Comparison of ENCODE assay signal across 17 cellular contexts in the genomic region with DNA sequence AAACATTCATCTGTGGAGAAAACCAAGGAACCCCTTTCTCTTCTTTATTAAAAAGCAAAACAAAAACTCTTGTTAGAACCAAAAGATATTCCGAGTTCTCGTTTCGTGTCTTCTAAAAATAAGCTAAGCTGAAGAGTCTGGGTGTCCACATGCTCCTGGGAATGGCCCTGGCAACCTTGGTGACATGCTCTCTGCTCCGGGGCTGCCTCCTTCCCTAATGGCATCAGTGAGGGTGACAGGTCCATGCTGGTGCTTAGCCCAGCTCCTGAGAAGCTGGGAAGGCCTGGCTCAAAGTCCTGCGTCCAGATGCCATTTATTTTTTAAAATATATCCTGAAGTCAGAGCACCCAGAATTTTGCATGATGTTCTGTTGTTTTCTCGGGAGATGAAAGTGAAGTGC.
"Had no signal": no experiment of that assay in that cellular context is flagged by ENCODE, and none has a peak within 500 bp of the region (broad histone marks: within the 10 kb centered on the region; RNA-seq: fewer than 3 reads in every experiment).

No MANE protein-coding gene starts in this region.

- DNase-seq: activated B cell treated with CpG ODN at 0.5 μM for 24 hours; activated CD4-positive, alpha-beta memory T cell treated with anti-CD3 and anti-CD28 coated beads, Interleukin-2, amount 10 ng/mL, durations not matched to agents 7 days and 5 days; activated CD4-positive, alpha-beta T cell treated with anti-CD3 and anti-CD28 coated beads for 4 hours; activated naive CD4-positive, alpha-beta T cell treated with anti-CD3 and anti-CD28 coated beads for 36 hours; activated T-cell treated with anti-CD3 and anti-CD28 coated beads, Interleukin-2, amount 50 U/mL, for 1 hour; cortex of kidney; effector CD4-positive, alpha-beta T cell; gastrocnemius medialis; immature natural killer cell; nephron progenitor cell; stimulated activated CD4-positive, alpha-beta T cell treated with anti-CD3 and anti-CD28 coated beads, Interleukin-12 subunit alpha, Interleukin-12 subunit beta, amount 100 ng/mL, for 4 hours; stimulated activated CD4-positive, alpha-beta T cell treated with anti-CD3 and anti-CD28 coated beads, Interleukin-1b, Interleukin-23, amount 100 ng/mL, for 48 hours; stimulated activated naive CD8-positive, alpha-beta T cell treated with anti-CD3 and anti-CD28 coated beads, Interleukin-15, Interleukin-2, amounts not matched to agents 100 U/mL and 50 U/mL, for 24 hours had no signal

- H3K27me3 ChIP-seq: gastrocnemius medialis had no signal

- H3K4me3 Mint-ChIP-seq: activated B cell treated with CpG ODN at 0.5 μM for 24 hours; activated CD4-positive, alpha-beta memory T cell treated with anti-CD3 and anti-CD28 coated beads, Interleukin-2, amount 10 ng/mL, durations not matched to agents 7 days and 5 days; activated naive CD4-positive, alpha-beta T cell treated with anti-CD3 and anti-CD28 coated beads for 36 hours; brain; central memory CD8-positive, alpha-beta T cell; immature natural killer cell; nephron progenitor cell had no signal

- H3K4me3 ChIP-seq: gastrocnemius medialis, thoracic aorta had no signal

- ATAC-seq: esophagus mucosa; stimulated activated naive CD8-positive, alpha-beta T cell treated with anti-CD3 and anti-CD28 coated beads, Interleukin-15, Interleukin-2, amounts not matched to agents 100 U/mL and 50 U/mL, for 24 hours had no signal

- H3K27ac ChIP-seq: gastrocnemius medialis, thoracic aorta had no signal

- H3K9me3 ChIP-seq: gastrocnemius medialis, thoracic aorta had no signal

- H3K36me3 Mint-ChIP-seq: brain had no signal

- H3K27me3 Mint-ChIP-seq: activated B cell treated with CpG ODN at 0.5 μM for 24 hours; activated CD4-positive, alpha-beta memory T cell treated with anti-CD3 and anti-CD28 coated beads, Interleukin-2, amount 10 ng/mL, durations not matched to agents 7 days and 5 days; central memory CD8-positive, alpha-beta T cell had no signal

- H3K9me3 Mint-ChIP-seq: activated B cell treated with CpG ODN at 0.5 μM for 24 hours; activated CD4-positive, alpha-beta memory T cell treated with anti-CD3 and anti-CD28 coated beads, Interleukin-2, amount 10 ng/mL, durations not matched to agents 7 days and 5 days; activated naive CD4-positive, alpha-beta T cell treated with anti-CD3 and anti-CD28 coated beads for 36 hours; brain; central memory CD8-positive, alpha-beta T cell; immature natural killer cell; nephron progenitor cell had no signal

- H3K27ac Mint-ChIP-seq: activated B cell treated with CpG ODN at 0.5 μM for 24 hours; activated CD4-positive, alpha-beta memory T cell treated with anti-CD3 and anti-CD28 coated beads, Interleukin-2, amount 10 ng/mL, durations not matched to agents 7 days and 5 days; activated naive CD4-positive, alpha-beta T cell treated with anti-CD3 and anti-CD28 coated beads for 36 hours; immature natural killer cell; nephron progenitor cell had no signal
